ENCODE assay signal across 18 cellular contexts in genomic region chr15:68265086-68265485, GRCh38. TPM values are rescaled to one million over a fixed set of nuclear protein-coding genes. Genes with fewer than 3 reads are reported as not detected.
DNase-seq lines count a peak whose midpoint lies in the region; FAIRE-seq and TF ChIP-seq lines count a peak whose summit lies in the region.
"Had no signal": no experiment of that assay in that cellular context is flagged by ENCODE, and none has a peak within 500 bp of the region (broad histone marks: within the 10 kb centered on the region; RNA-seq: fewer than 3 reads in every experiment).

No MANE protein-coding gene starts in this region.

- no peak overlapping the region for H2AFZ ChIP-seq in H1 (ENCODE audit: low read length)
- H2AFZ ChIP-seq in MM.1S (ENCODE audit: low read length), result no peak overlapping the region

- DNase-seq in H1 (ENCODE audit: low read depth in 1 of 2, low spot score in 2 of 2) (no peak), esophagus squamous epithelium (lab: John Stamatoyannopoulos, UW) (no peak), superior temporal gyrus (ENCODE audit: extremely low spot score) (peak; percentile 5), MM.1S (no peak), NK-92 (lab: John Stamatoyannopoulos, UW; ENCODE audit: unreplicated experiment) (no peak), DMS53 (lab: John Stamatoyannopoulos, UW) (no peak)
- no peak for DNase-seq in CD8-positive, alpha-beta memory T cell
- DNase-seq: ACHN; Calu3; CD4-positive, CD25-positive, alpha-beta regulatory T cell; DMS 273 treated with DMSO at 0.1 percent for 48 hours; DMS79; GOT3 had no signal

- no peak for FAIRE-seq in H1 (lab: Jason Lieb, UNC)
- FAIRE-seq: GM12891 had no signal

- H3K23me2 ChIP-seq in H1 (ENCODE audit: low read depth, low read length), result no peaks in the 10 kb centered on the region; the same call in 1 of the 2 replicates

- H2AK5ac ChIP-seq in H1 (ENCODE audit: low read depth, low read length), result no peak overlapping the region

- no peak overlapping the region for H3K4me3 Mint-ChIP-seq in CD8-positive, alpha-beta memory T cell
- H3K4me3 Mint-ChIP-seq: CD4-positive, CD25-positive, alpha-beta regulatory T cell; IgD-negative memory B cell had no signal

- H3K9ac ChIP-seq in HUES48 (ENCODE audit: low read depth, low read length) (no peak overlapping the region), H1 (replicated peaks in 1 of 4; ENCODE audit: extremely low read depth in 1 of 4, low read depth in 3 of 4, low read length in 3 of 4) (no peak overlapping the region), MM.1S (ENCODE audit: low read length) (no peak overlapping the region)

- no peak overlapping the region for H3K23ac ChIP-seq in H1 (ENCODE audit: insufficient read length)

- H3K4me3 ChIP-seq in HUES48 (ENCODE audit: low read depth, low read length), result peak overlapping the region; percentile 45
- H3K4me3 ChIP-seq in H1 (ENCODE audit: extremely low read depth in 1 of 4, insufficient read depth in 2 of 4, low read depth in 3 of 4, low read length in 4 of 4), result peak overlapping the region in 1 of 4 experiments; percentile 39; a peak in 2 of 8 replicates
- H3K4me3 ChIP-seq in esophagus squamous epithelium, result no peak overlapping the region
- no peak overlapping the region for H3K4me3 ChIP-seq in MM.1S (ENCODE audit: low read length)
- no peak overlapping the region for H3K4me3 ChIP-seq in CD8-positive, alpha-beta memory T cell (ENCODE audit: low read length)
- H3K4me3 ChIP-seq: BLaER1 treated with 17β-estradiol and CSF1 and Interleukin-3, amounts not matched to agents 10 nM and 100 nM; HAP-1 had no signal

- no peak overlapping the region for H2BK15ac ChIP-seq in H1 (ENCODE audit: low read length)

- no peak for TF ChIP-seq EP300 in H1 (IDR thresholded peaks at IDR 0.05; ENCODE audit: borderline replicate concordance in 1 of 2, low read depth in 2 of 2, low read length in 2 of 2)

- POLR2A ChIA-PET in H1 (lab: Charles Lee; ENCODE audit: partially characterized antibody), result interaction anchor here (0.6 to 5.8 kb wide), 3 partner anchors 12 to 723 kb away, joined by 3 to 50 read pairs (median 4); partner anchors contain the start of genes CLN6 and FEM1B
- POLR2A ChIA-PET in CD8-positive, alpha-beta memory T cell (lab: Charles Lee), result no interaction called here

- H3K9me3 ChIP-seq in HUES48 (ENCODE audit: control insufficient read depth, insufficient read depth, low read length) (no peaks in the 10 kb centered on the region), H1 (ENCODE audit: insufficient read depth in 2 of 2, low read depth in 1 of 2, low read length in 1 of 2) (no peaks in the 10 kb centered on the region; a peak in 1 of 4 replicates), esophagus squamous epithelium (no peaks in the 10 kb centered on the region), MM.1S (replicated peaks; ENCODE audit: insufficient read depth, low read length) (no peaks in the 10 kb centered on the region)
- H3K9me3 ChIP-seq in CD8-positive, alpha-beta memory T cell (ENCODE audit: low read length), result no peaks in the 10 kb centered on the region
- H3K9me3 ChIP-seq: BLaER1 treated with 17β-estradiol and CSF1 and Interleukin-3, amounts not matched to agents 10 nM and 100 nM; HAP-1 had no signal

- 96% methylated on average over 4 of the region's 4 CpGs; no CpG with 5 or more reads in 1 of the 2 experiments for WGBS in H1 (ENCODE audit: extremely low coverage in 1 of 2, insufficient coverage in 1 of 2, insufficient read length in 1 of 2, insufficient replicate concordance in 2 of 2, low coverage in 1 of 2, low lambda C conversion rate in 2 of 2, missing lambda C conversion rate in 1 of 2), 2 experiments
- 36 to 47% methylated on average over 4 of the region's 4 CpGs for WGBS in esophagus squamous epithelium, 2 donors

- H4K91ac ChIP-seq in H1 (replicated peaks; ENCODE audit: insufficient read length, low read length), result no peak overlapping the region

- H2BK120ac ChIP-seq in H1 (replicated peaks; ENCODE audit: low read depth, low read length), result no peak overlapping the region

- no peak overlapping the region for H3K27ac Mint-ChIP-seq in CD8-positive, alpha-beta memory T cell
- H3K27ac Mint-ChIP-seq: CD4-positive, CD25-positive, alpha-beta regulatory T cell; IgD-negative memory B cell had no signal

- no peak for TF ChIP-seq POLR2A in H1 (IDR thresholded peaks at IDR 0.05; ENCODE audit: control extremely low read depth in 1 of 2, low read depth in 2 of 2, low read length in 2 of 2)
- TF ChIP-seq POLR2A in esophagus squamous epithelium (IDR thresholded peaks at IDR 0.05), result no peak

- TF ChIP-seq RAD21 in H1 (IDR thresholded peaks at IDR 0.05 in 1 of 2, conservative IDR thresholded peaks at IDR 0.05 in 1 of 2; ENCODE audit: low read depth in 2 of 2, low read length in 2 of 2), result no peak

- no peak overlapping the region for H2BK12ac ChIP-seq in H1 (ENCODE audit: low read depth, low read length)

- TF ChIP-seq CTCF in H1 (IDR thresholded peaks at IDR 0.05; ENCODE audit: control extremely low read depth in 1 of 3, insufficient read depth in 1 of 3, low read depth in 1 of 3, low read length in 3 of 3) (no peak), esophagus squamous epithelium (IDR thresholded peaks at IDR 0.05) (no peak), MM.1S (IDR thresholded peaks at IDR 0.05; ENCODE audit: low read length) (no peak)

- no peaks in the 10 kb centered on the region for H3F3A ChIP-seq in MM.1S (ENCODE audit: insufficient read depth, low read length)

- H3K9me2 ChIP-seq in MM.1S (replicated peaks; ENCODE audit: insufficient read depth, low read length), result no peaks in the 10 kb centered on the region

- no peaks in the 10 kb centered on the region for H3K36me3 ChIP-seq in HUES48 (ENCODE audit: control insufficient read depth, insufficient read depth, low read length)
- H3K36me3 ChIP-seq in H1 (ENCODE audit: control insufficient read depth in 2 of 4, insufficient read depth in 4 of 4, low read length in 3 of 4), result no peaks in the 10 kb centered on the region
- no peaks in the 10 kb centered on the region for H3K36me3 ChIP-seq in esophagus squamous epithelium
- H3K36me3 ChIP-seq in MM.1S (replicated peaks; ENCODE audit: insufficient read depth, low read length), result no peaks in the 10 kb centered on the region
- no peaks in the 10 kb centered on the region for H3K36me3 ChIP-seq in CD8-positive, alpha-beta memory T cell (ENCODE audit: insufficient read depth, low read length)
- H3K36me3 ChIP-seq: BLaER1 treated with 17β-estradiol and CSF1 and Interleukin-3, amounts not matched to agents 10 nM and 100 nM; HAP-1 had no signal

- H3K4me2 ChIP-seq in H1 (ENCODE audit: insufficient read depth in 1 of 2, low read depth in 2 of 2, low read length in 2 of 2), result peak overlapping the region in 1 of 2 experiments; percentile 42; a peak in 2 of 4 replicates
- no peak overlapping the region for H3K4me2 ChIP-seq in MM.1S (ENCODE audit: low read depth, low read length)

- H4K20me1 ChIP-seq in H1 (replicated peaks in 1 of 2; ENCODE audit: control insufficient read depth in 1 of 2, insufficient read depth in 2 of 2, low read length in 2 of 2) (no peaks in the 10 kb centered on the region), MM.1S (ENCODE audit: insufficient read depth, low read length) (no peaks in the 10 kb centered on the region)
- H4K20me1 ChIP-seq: BLaER1 treated with 17β-estradiol and CSF1 and Interleukin-3, amounts not matched to agents 10 nM and 100 nM had no signal

- H3K4me1 Mint-ChIP-seq in CD8-positive, alpha-beta memory T cell, result no peaks in the 10 kb centered on the region
- H3K4me1 Mint-ChIP-seq: CD4-positive, CD25-positive, alpha-beta regulatory T cell had no signal

- intact Hi-C loops in esophagus squamous epithelium (cut with DNase I), result no loop called here

- no peak overlapping the region for H3K4ac ChIP-seq in H1 (replicated peaks; ENCODE audit: insufficient read length, low read depth, low read length)

- CTCF ChIA-PET in H1 (lab: Charles Lee; ENCODE audit: partially characterized antibody), result interaction anchor here (0.8 to 2.0 kb wide), 4 partner anchors 10 to 70 kb away, joined by 3 to 8 read pairs (median 5); no protein-coding TSS in a partner anchor
- CTCF ChIA-PET in CD8-positive, alpha-beta memory T cell (lab: Charles Lee), result interaction anchor here (1.5 kb wide), 1 partner anchor 10 kb away, joined by 4 read pairs; no protein-coding TSS in a partner anchor

- no peak overlapping the region for H3K18ac ChIP-seq in H1 (ENCODE audit: extremely low read depth, low read length)

- H4K8ac ChIP-seq in H1 (ENCODE audit: extremely low read depth, insufficient read depth, low read length), result no peak overlapping the region

- H3K27ac ChIP-seq in HUES48 (ENCODE audit: low read depth, low read length) (peak overlapping the region; percentile 44), H1 (ENCODE audit: low read depth, low read length) (no peak overlapping the region), esophagus squamous epithelium (peak overlapping the region in 3 of 4 donors; percentile 72 to 86 (median 82)), MM.1S (ENCODE audit: low read length) (no peak overlapping the region)
- no peak overlapping the region for H3K27ac ChIP-seq in CD8-positive, alpha-beta memory T cell (ENCODE audit: low read depth, low read length)
- H3K27ac ChIP-seq: BLaER1 treated with 17β-estradiol and CSF1 and Interleukin-3, amounts not matched to agents 10 nM and 100 nM had no signal

- peak overlapping the region; percentile 67 for H4K5ac ChIP-seq in H1 (ENCODE audit: insufficient read length, low read depth, low read length)

- no peak overlapping the region for H2BK20ac ChIP-seq in H1 (ENCODE audit: low read length)

- H3K79me1 ChIP-seq in H1 (ENCODE audit: low read depth, low read length), result no peaks in the 10 kb centered on the region

- H3K27me3 Mint-ChIP-seq in CD8-positive, alpha-beta memory T cell, result peaks cover 15 to 51% of the 10 kb centered on the region in 2 donors

- H3K79me2 ChIP-seq in H1 (ENCODE audit: control insufficient read depth in 1 of 2, insufficient read depth in 2 of 2, low read length in 2 of 2), result no peaks in the 10 kb centered on the region
- no peaks in the 10 kb centered on the region for H3K79me2 ChIP-seq in MM.1S (ENCODE audit: low read length)

- H3K14ac ChIP-seq in H1 (ENCODE audit: insufficient read length), result no peak overlapping the region

- H3K4me1 ChIP-seq in HUES48 (ENCODE audit: control insufficient read depth, insufficient read depth, low read length) (peaks cover 45% of the 10 kb centered on the region), H1 (replicated peaks in 1 of 4; ENCODE audit: control insufficient read depth in 3 of 4, insufficient read depth in 4 of 4, low read length in 3 of 4) (peaks cover 3 to 22% (median 11%) of the 10 kb centered on the region in 4 experiments; a peak in 3 of 7 replicates), esophagus squamous epithelium (peaks cover 6 to 57% (median 9%) of the 10 kb centered on the region in 3 donors), MM.1S (ENCODE audit: low read length) (no peaks in the 10 kb centered on the region)
- H3K4me1 ChIP-seq in CD8-positive, alpha-beta memory T cell (ENCODE audit: insufficient read depth, low read length), result no peaks in the 10 kb centered on the region

- no peak overlapping the region for H2BK5ac ChIP-seq in H1 (ENCODE audit: low read depth, low read length)

- no peaks in the 10 kb centered on the region for H3K27me3 ChIP-seq in HUES48 (ENCODE audit: control insufficient read depth, insufficient read depth, low read length)
- no peaks in the 10 kb centered on the region for H3K27me3 ChIP-seq in H1 (replicated peaks in 1 of 4; ENCODE audit: control insufficient read depth in 3 of 4, extremely low read depth in 1 of 4, insufficient read depth in 3 of 4, low read length in 3 of 4)
- no peaks in the 10 kb centered on the region for H3K27me3 ChIP-seq in esophagus squamous epithelium
- no peaks in the 10 kb centered on the region for H3K27me3 ChIP-seq in MM.1S (replicated peaks; ENCODE audit: insufficient read depth, low read length)
- peaks cover 8% of the 10 kb centered on the region for H3K27me3 ChIP-seq in CD8-positive, alpha-beta memory T cell (ENCODE audit: insufficient read depth, low read length, poor library complexity, severe bottlenecking)
- H3K27me3 ChIP-seq: BLaER1 treated with 17β-estradiol and CSF1 and Interleukin-3, amounts not matched to agents 10 nM and 100 nM had no signal

- H3K9me3 Mint-ChIP-seq in CD8-positive, alpha-beta memory T cell, result no peaks in the 10 kb centered on the region
- H3K9me3 Mint-ChIP-seq: IgD-negative memory B cell had no signal

- no peak overlapping the region for H3K56ac ChIP-seq in H1 (replicated peaks; ENCODE audit: insufficient read length, low read depth, low read length)

- no peaks in the 10 kb centered on the region for H3K36me3 Mint-ChIP-seq in CD8-positive, alpha-beta memory T cell
- H3K36me3 Mint-ChIP-seq: CD4-positive, CD25-positive, alpha-beta regulatory T cell had no signal

RNA-seq across cellular contexts. Expression of gene FEM1B, which starts 12.5 kb away (rescaled TPM):
- 72.9 and 83.8 TPM in 2 replicates for total RNA-seq in H1 (2021; fragmentation: NEBNext Ultra II Directional; extraction: Animal tissue kit (Norgen Biotek cat#: 25700))
- polyA plus RNA-seq in H1 (2011; rRNA removed), result 21.2 and 36.1 TPM in 2 replicates
- 36.7 TPM for polyA plus RNA-seq in H1 (2011; cell fraction: cytosol; rRNA removed)
- 75.5 TPM for polyA plus RNA-seq in H1 (2011; cell fraction: nucleus; rRNA removed)
- 42.3 to 65.4 TPM (median 49.3 TPM) in 4 replicates for polyA plus RNA-seq in H1 (2012, experiment 1 of 2)
- polyA plus RNA-seq in H1 (2012, experiment 2 of 2), result 2.1 TPM
- polyA plus RNA-seq in H1 (2013, experiment 1 of 2), result 28.4 TPM
- 27.2 TPM for polyA plus RNA-seq in H1 (2013, experiment 2 of 2)
- 568 and 799 TPM in 2 replicates for polyA minus RNA-seq in H1 (2011; rRNA and poly(A)+ RNA removed)
- polyA minus RNA-seq in H1 (2011; cell fraction: cytosol; rRNA and poly(A)+ RNA removed), result 135 TPM
- polyA minus RNA-seq in H1 (2011; cell fraction: nucleus; rRNA and poly(A)+ RNA removed), result 269 TPM
- 10 to 100 TPM; 32.3 to 64.4 (median 46.8) TPM for total RNA-seq in esophagus squamous epithelium
- 10 to 100 TPM; 37.7 to 39.6 TPM for total RNA-seq in CD8-positive, alpha-beta memory T cell
- 16.9 TPM for polyA plus RNA-seq in CD8-positive, alpha-beta memory T cell

RNA-seq across cellular contexts. Expression of gene CLN6, which starts 35.6 kb away (rescaled TPM):
- 60.0 and 62.3 TPM in 2 replicates for total RNA-seq in H1 (2021; fragmentation: NEBNext Ultra II Directional; extraction: Animal tissue kit (Norgen Biotek cat#: 25700))
- polyA plus RNA-seq in H1 (2011; rRNA removed), result 137 and 140 TPM in 2 replicates
- polyA plus RNA-seq in H1 (2011; cell fraction: cytosol; rRNA removed), result 83.3 TPM
- polyA plus RNA-seq in H1 (2011; cell fraction: nucleus; rRNA removed), result 151 TPM
- polyA plus RNA-seq in H1 (2012, experiment 1 of 2), result 40.9 to 66.3 TPM (median 64.6 TPM) in 4 replicates
- 62.3 TPM for polyA plus RNA-seq in H1 (2012, experiment 2 of 2)
- 62.0 TPM for polyA plus RNA-seq in H1 (2013, experiment 1 of 2)
- 74.5 TPM for polyA plus RNA-seq in H1 (2013, experiment 2 of 2)
- polyA minus RNA-seq in H1 (2011; rRNA and poly(A)+ RNA removed), result 182 and 205 TPM in 2 replicates
- polyA minus RNA-seq in H1 (2011; cell fraction: cytosol; rRNA and poly(A)+ RNA removed), result 53.9 TPM
- 87.0 TPM for polyA minus RNA-seq in H1 (2011; cell fraction: nucleus; rRNA and poly(A)+ RNA removed)
- 10 to 100 TPM; 13.2 to 30.8 (median 24.4) TPM for total RNA-seq in esophagus squamous epithelium
- 10 to 100 TPM; 69.1 to 73.8 TPM for total RNA-seq in CD8-positive, alpha-beta memory T cell
- 2.3 TPM for polyA plus RNA-seq in CD8-positive, alpha-beta memory T cell

RNA-seq across cellular contexts. Expression of gene CALML4, which starts 60.0 kb away (rescaled TPM):
- 9.3 and 12.5 TPM in 2 replicates for total RNA-seq in H1 (2021; fragmentation: NEBNext Ultra II Directional; extraction: Animal tissue kit (Norgen Biotek cat#: 25700))
- polyA plus RNA-seq in H1 (2011; rRNA removed), result 3.5 and 3.8 TPM in 2 replicates
- 6.9 TPM for polyA plus RNA-seq in H1 (2011; cell fraction: cytosol; rRNA removed)
- 9.3 TPM for polyA plus RNA-seq in H1 (2011; cell fraction: nucleus; rRNA removed)
- polyA plus RNA-seq in H1 (2012, experiment 1 of 2), result 9.9 to 16.6 TPM (median 13.0 TPM) in 4 replicates
- 5.2 TPM for polyA plus RNA-seq in H1 (2012, experiment 2 of 2)
- polyA plus RNA-seq in H1 (2013, experiment 1 of 2), result 21.4 TPM
- 22.4 TPM for polyA plus RNA-seq in H1 (2013, experiment 2 of 2)
- 4.7 and 5.8 TPM in 2 replicates for polyA minus RNA-seq in H1 (2011; rRNA and poly(A)+ RNA removed)
- 4.7 TPM for polyA minus RNA-seq in H1 (2011; cell fraction: cytosol; rRNA and poly(A)+ RNA removed)
- 10.9 TPM for polyA minus RNA-seq in H1 (2011; cell fraction: nucleus; rRNA and poly(A)+ RNA removed)
- total RNA-seq in esophagus squamous epithelium, result 1 to 10 TPM; 1.6 to 5.3 (median 3.3) TPM
- 1 to 10 TPM; 4.9 to 6.4 TPM for total RNA-seq in CD8-positive, alpha-beta memory T cell
- polyA plus RNA-seq in CD8-positive, alpha-beta memory T cell, result 0.40 TPM

Comparison
In these comparisons a context has a peak if more than half of its experiments do, and no peak if none do; other contexts are left out.
1. H3K27ac ChIP-seq: peak in HUES48 (single experiment) and esophagus squamous epithelium (3 of 4); none in H1 (single experiment), MM.1S (single experiment) and CD8-positive, alpha-beta memory T cell (single experiment).